In genomic region chr17:58341861-58342475, GRCh38 we compare ENCODE assay signal across 13 cellular contexts. TPM values are rescaled to one million over a fixed set of nuclear protein-coding genes. Genes with fewer than 3 reads are reported as not detected.
DNase-seq lines count a peak whose midpoint lies in the region; ATAC-seq and TF ChIP-seq lines count a peak whose summit lies in the region.
"Had no signal": no experiment of that assay in that cellular context is flagged by ENCODE, and none has a peak within 500 bp of the region (broad histone marks: within the 10 kb centered on the region; RNA-seq: fewer than 3 reads in every experiment).

No MANE protein-coding gene starts in this region.

- H2BK5ac ChIP-seq in mesendoderm (ENCODE audit: low read length): no peak overlapping the region

- DNase-seq in mesendoderm: no peak
- no peak for DNase-seq in anterior cingulate cortex (lab: John Stamatoyannopoulos, UW)
- DNase-seq: erythroblast, NCI-H1105 treated with DMSO at 0.1 percent for 48 hours, NCI-H69, Right ventricle myocardium superior, tibial artery had no signal

- no peak overlapping the region for H2AFZ ChIP-seq in Loucy (ENCODE audit: low read length)
- H2AFZ ChIP-seq: hepatocyte had no signal

- H3K36me3 Mint-ChIP-seq in activated naive CD8-positive, alpha-beta T cell: peaks cover 12% of the 10 kb centered on the region

- H3K27ac Mint-ChIP-seq in activated naive CD8-positive, alpha-beta T cell: peak overlapping the region; percentile 98

- no peak for TF ChIP-seq CTCF in Loucy (conservative IDR thresholded peaks at IDR 0.05; ENCODE audit: low read length)

- H3K79me2 ChIP-seq in Loucy (ENCODE audit: insufficient read depth, low read length) (peaks cover 88% of the 10 kb centered on the region), mesendoderm (ENCODE audit: control insufficient read depth, insufficient read depth, low read length) (no peaks in the 10 kb centered on the region)
- H3K79me2 ChIP-seq: hepatocyte had no signal

- H3K36me3 ChIP-seq in Loucy (ENCODE audit: insufficient read depth, low read length): peaks cover 17% of the 10 kb centered on the region; the same call in 1 of the 2 replicates
- peaks cover 10% of the 10 kb centered on the region for H3K36me3 ChIP-seq in mesendoderm (ENCODE audit: control insufficient read depth, insufficient read depth, low read length)

- peak overlapping the region in 14 of 21 experiments; percentile 26 to 99 (median 69) for H3K27ac ChIP-seq in skin epidermis
- H3K27ac ChIP-seq in mesendoderm (ENCODE audit: low read depth, low read length): no peak overlapping the region
- H3K27ac ChIP-seq: hepatocyte, tibial artery had no signal

- H3K9me2 ChIP-seq in Loucy (replicated peaks; ENCODE audit: low read depth, low read length): no peaks in the 10 kb centered on the region

- H2AK5ac ChIP-seq in mesendoderm (ENCODE audit: low read length): no peak overlapping the region

- H3K4me3 ChIP-seq in GM08714 (ENCODE audit: low read length): peak overlapping the region; percentile 17; the same call in 1 of the 2 replicates
- peak overlapping the region; percentile 99 for H3K4me3 ChIP-seq in Loucy (ENCODE audit: low read length, poor library complexity, severe bottlenecking)
- H3K4me3 ChIP-seq in skin epidermis: peak overlapping the region in 1 of 7 experiments; percentile 11
- no peak overlapping the region for H3K4me3 ChIP-seq in mesendoderm (ENCODE audit: low read length)
- H3K4me3 ChIP-seq: hepatocyte, tibial artery had no signal

- no peak overlapping the region for H3K23ac ChIP-seq in mesendoderm (ENCODE audit: low read length)

- H2BK15ac ChIP-seq in mesendoderm (replicated peaks; ENCODE audit: low read depth): no peak overlapping the region

- H3K27me3 Mint-ChIP-seq in activated naive CD8-positive, alpha-beta T cell: no peaks in the 10 kb centered on the region

- no peak overlapping the region for H4K8ac ChIP-seq in mesendoderm (ENCODE audit: low read depth, low read length)

- H3K9ac ChIP-seq in Loucy (ENCODE audit: low read depth, low read length, poor library complexity, severe bottlenecking) (peak overlapping the region; percentile 99), mesendoderm (ENCODE audit: low read length) (no peak overlapping the region)

- H3K4me1 ChIP-seq in Loucy (ENCODE audit: insufficient read depth, low read length, poor library complexity, severe bottlenecking): peaks cover 69% of the 10 kb centered on the region
- H3K4me1 ChIP-seq in mesendoderm (ENCODE audit: control insufficient read depth, low read depth, low read length): peaks cover 22% of the 10 kb centered on the region

- no peak overlapping the region for H3K18ac ChIP-seq in mesendoderm (ENCODE audit: low read length)

- peak overlapping the region; percentile 94 for H3K4me2 ChIP-seq in Loucy (ENCODE audit: low read depth, low read length, poor library complexity, severe bottlenecking)
- no peak overlapping the region for H3K4me2 ChIP-seq in mesendoderm (ENCODE audit: low read length)
- H3K4me2 ChIP-seq: hepatocyte had no signal

- H4K5ac ChIP-seq in mesendoderm (ENCODE audit: low read length): no peak overlapping the region

- H3K9me3 ChIP-seq in Loucy (ENCODE audit: insufficient read depth, low read depth, low read length): no peaks in the 10 kb centered on the region
- H3K9me3 ChIP-seq: tibial artery had no signal

- H3K9me3 Mint-ChIP-seq in activated naive CD8-positive, alpha-beta T cell (ENCODE audit: low read depth): no peaks in the 10 kb centered on the region

- H3K56ac ChIP-seq in mesendoderm (ENCODE audit: low read length): no peak overlapping the region

- WGBS in mesendoderm (ENCODE audit: extremely low coverage, insufficient coverage, low lambda C conversion rate): no CpG with 5 or more reads among the region's 4 CpGs

- H3K79me1 ChIP-seq in mesendoderm (ENCODE audit: low read length): no peaks in the 10 kb centered on the region

- peaks cover 24% of the 10 kb centered on the region for H3F3A ChIP-seq in Loucy (ENCODE audit: low read depth)

- peaks cover 18% of the 10 kb centered on the region for H4K20me1 ChIP-seq in Loucy (ENCODE audit: insufficient read depth, low read length, poor library complexity, severe bottlenecking)

- no peak for ATAC-seq in GM18517 (IDR thresholded peaks at IDR 0.05; ENCODE audit: unreplicated experiment)

- H3K4me3 Mint-ChIP-seq in activated naive CD8-positive, alpha-beta T cell: peak overlapping the region; percentile 99

- H3K27me3 ChIP-seq in Loucy (ENCODE audit: insufficient read depth, low read length, poor library complexity, severe bottlenecking): no peaks in the 10 kb centered on the region
- H3K27me3 ChIP-seq in mesendoderm (ENCODE audit: insufficient read depth, low read length, poor library complexity): no peaks in the 10 kb centered on the region
- H3K27me3 ChIP-seq: hepatocyte had no signal

- peaks cover 79% of the 10 kb centered on the region for H3K4me1 Mint-ChIP-seq in activated naive CD8-positive, alpha-beta T cell (ENCODE audit: low read depth)

- H2BK120ac ChIP-seq in mesendoderm (ENCODE audit: low read depth, low read length): no peak overlapping the region

- H3K4ac ChIP-seq in mesendoderm (ENCODE audit: low read depth, low read length): no peak overlapping the region

RNA-seq across cellular contexts. Expression of gene SUPT4H1, which starts 10.0 kb away (rescaled TPM):
- polyA plus RNA-seq in mesendoderm (2013, experiment 1 of 2): 97.5 TPM
- 99.4 TPM for polyA plus RNA-seq in mesendoderm (2013, experiment 2 of 2)

RNA-seq across cellular contexts. Expression of gene TSPOAP1, which starts 13.4 kb away (rescaled TPM):
- 0.93 TPM for polyA plus RNA-seq in mesendoderm (2013, experiment 1 of 2)
- polyA plus RNA-seq in mesendoderm (2013, experiment 2 of 2): 0.78 TPM
